Comparison of ENCODE assay signal across 20 cellular contexts in genomic region chr5:95244479-95244878, GRCh38.
"Had no signal": no experiment of that assay in that cellular context is flagged by ENCODE, and none has a peak within 500 bp of the region (broad histone marks: within the 10 kb centered on the region; RNA-seq: fewer than 3 reads in every experiment).

No MANE protein-coding gene starts in this region.

- H3K4me2 ChIP-seq: smooth muscle cell had no signal

- H3K27me3 ChIP-seq: brain microvascular endothelial cell, testis, upper lobe of left lung had no signal

- H3K9me3 Mint-ChIP-seq: activated CD4-positive, alpha-beta T cell treated with anti-CD3 and anti-CD28 coated beads, Interleukin-2, amount 10 ng/mL, durations not matched to agents 7 days and 5 days; activated T-cell treated with anti-CD3 and anti-CD28 coated beads, Interleukin-2, amount 50 U/mL, for 4 hours had no signal

- H3K4me1 ChIP-seq: stomach, testis, upper lobe of left lung had no signal

- H3K4me3 Mint-ChIP-seq: activated CD4-positive, alpha-beta T cell treated with anti-CD3 and anti-CD28 coated beads, Interleukin-2, amount 10 ng/mL, durations not matched to agents 7 days and 5 days; activated CD8-positive, alpha-beta T cell treated with anti-CD3 and anti-CD28 coated beads, Interleukin-2, amount 10 ng/mL, durations not matched to agents 7 days and 5 days; activated naive CD4-positive, alpha-beta T cell treated with anti-CD3 and anti-CD28 coated beads for 36 hours; activated T-cell treated with anti-CD3 and anti-CD28 coated beads, Interleukin-2, amount 50 U/mL, for 4 hours; central memory CD8-positive, alpha-beta T cell; natural killer cell treated with Interleukin-12 subunit alpha and Interleukin-12 subunit beta and Interleukin-15 and Interleukin-18, amount 100 ng/mL, for 72 hours; stimulated activated effector memory CD8-positive, alpha-beta T cell treated with anti-CD3 and anti-CD28 coated beads, Interleukin-12 subunit alpha, Interleukin-12 subunit beta, amount 100 ng/mL, for 72 hours had no signal

- H3K27ac ChIP-seq: brain microvascular endothelial cell, coronary artery, stomach, testis, upper lobe of left lung had no signal

- H3K36me3 ChIP-seq: brain microvascular endothelial cell, stomach, upper lobe of left lung had no signal

- DNase-seq: activated CD4-positive, alpha-beta T cell treated with anti-CD3 and anti-CD28 coated beads, Interleukin-2, amount 10 ng/mL, durations not matched to agents 7 days and 5 days; activated CD8-positive, alpha-beta T cell treated with anti-CD3 and anti-CD28 coated beads, Interleukin-2, amount 10 ng/mL, durations not matched to agents 7 days and 5 days; activated naive CD4-positive, alpha-beta T cell treated with anti-CD3 and anti-CD28 coated beads for 36 hours; activated T-cell treated with anti-CD3 and anti-CD28 coated beads, Interleukin-2, amount 50 U/mL, for 4 hours; aorta; brain microvascular endothelial cell; erythroblast; foreskin melanocyte; nucleus accumbens; stimulated activated CD4-positive, alpha-beta T cell treated with anti-CD3 and anti-CD28 coated beads, Interleukin-4, amount 100 ng/mL, for 1 hour; stomach; T-helper 9 cell; testis had no signal

- H3K36me3 Mint-ChIP-seq: natural killer cell treated with Interleukin-12 subunit alpha and Interleukin-12 subunit beta and Interleukin-15 and Interleukin-18, amount 100 ng/mL, for 72 hours; stimulated activated effector memory CD8-positive, alpha-beta T cell treated with anti-CD3 and anti-CD28 coated beads, Interleukin-12 subunit alpha, Interleukin-12 subunit beta, amount 100 ng/mL, for 72 hours had no signal

- H3K9me3 ChIP-seq: stomach, testis, upper lobe of left lung had no signal

- H3K27ac Mint-ChIP-seq: activated CD4-positive, alpha-beta T cell treated with anti-CD3 and anti-CD28 coated beads, Interleukin-2, amount 10 ng/mL, durations not matched to agents 7 days and 5 days; activated CD8-positive, alpha-beta T cell treated with anti-CD3 and anti-CD28 coated beads, Interleukin-2, amount 10 ng/mL, durations not matched to agents 7 days and 5 days; activated naive CD4-positive, alpha-beta T cell treated with anti-CD3 and anti-CD28 coated beads for 36 hours; natural killer cell treated with Interleukin-12 subunit alpha and Interleukin-12 subunit beta and Interleukin-15 and Interleukin-18, amount 100 ng/mL, for 72 hours; stimulated activated effector memory CD8-positive, alpha-beta T cell treated with anti-CD3 and anti-CD28 coated beads, Interleukin-12 subunit alpha, Interleukin-12 subunit beta, amount 100 ng/mL, for 72 hours had no signal

- H3K4me3 ChIP-seq: coronary artery, lung, smooth muscle cell, stomach, testis, upper lobe of left lung had no signal

- H3K4me1 Mint-ChIP-seq: central memory CD8-positive, alpha-beta T cell; stimulated activated effector memory CD8-positive, alpha-beta T cell treated with anti-CD3 and anti-CD28 coated beads, Interleukin-12 subunit alpha, Interleukin-12 subunit beta, amount 100 ng/mL, for 72 hours had no signal
